8 cellular contexts compared by ENCODE assay signal in genomic region chr12:57936513-57936883, GRCh38. TPM values are rescaled to one million over a fixed set of nuclear protein-coding genes. Genes with fewer than 3 reads are reported as not detected.
DNase-seq lines count a peak whose midpoint lies in the region; ATAC-seq and TF ChIP-seq lines count a peak whose summit lies in the region.

No MANE protein-coding gene starts in this region.

- TF ChIP-seq CTCF in CD14-positive monocyte (IDR thresholded peaks at IDR 0.05) (no peak), dorsolateral prefrontal cortex (IDR thresholded peaks at IDR 0.05 in 54 of 56, conservative IDR thresholded peaks at IDR 0.05 in 2 of 56; ENCODE audit: low read depth in 1 of 56, partially characterized antibody in 56 of 56) (no peak), nephron progenitor cell (IDR thresholded peaks at IDR 0.05) (no peak)

- H3K79me2 ChIP-seq in Karpas-422 (ENCODE audit: low read length) = peaks cover 5% of the 10 kb centered on the region; the same call in 1 of the 2 replicates

- H3K4me3 Mint-ChIP-seq in CD14-positive monocyte (peak overlapping the region in 1 of 2 donors; percentile 71), nephron progenitor cell (peak overlapping the region; percentile 95)

- H3K4me1 ChIP-seq in Karpas-422 (ENCODE audit: low read length) (peaks cover 33% of the 10 kb centered on the region), aorta (ENCODE audit: control insufficient read depth in 1 of 2, insufficient read depth in 2 of 2, low read length in 2 of 2) (no peaks in the 10 kb centered on the region)

- peak overlapping the region; percentile 80 for H3K9ac ChIP-seq in Karpas-422 (ENCODE audit: low read length)

- H3K9me2 ChIP-seq in Karpas-422 (replicated peaks; ENCODE audit: insufficient read depth, low read length) = no peaks in the 10 kb centered on the region

- peak overlapping the region; percentile 90 for H3K4me2 ChIP-seq in Karpas-422 (ENCODE audit: low read depth, low read length, poor library complexity, severe bottlenecking)

- DNase-seq in CD14-positive monocyte (ENCODE audit: low spot score) = no peak
- DNase-seq in Karpas-422 = no peak
- no peak for DNase-seq in dorsolateral prefrontal cortex
- DNase-seq in nephron progenitor cell = no peak
- DNase-seq in aorta = no peak
- no peak for DNase-seq in stimulated activated CD4-positive, alpha-beta T cell treated with anti-CD3 and anti-CD28 coated beads, Interleukin-15, amount 100 ng/mL, for 24 hours

- peaks cover 0 to 1% (median 0%) of the 10 kb centered on the region in 7 donors for H3K9me3 Mint-ChIP-seq in CD14-positive monocyte
- H3K9me3 Mint-ChIP-seq in nephron progenitor cell = peaks cover 12% of the 10 kb centered on the region

- H4K20me1 ChIP-seq in Karpas-422 (ENCODE audit: insufficient read depth, low read depth, low read length) = no peaks in the 10 kb centered on the region

- H3K27me3 Mint-ChIP-seq in CD14-positive monocyte (ENCODE audit: low read depth in 3 of 3) (no peaks in the 10 kb centered on the region), nephron progenitor cell (ENCODE audit: low read depth, poor library complexity) (peaks cover 44% of the 10 kb centered on the region)

- H3K36me3 Mint-ChIP-seq in CD14-positive monocyte = no peaks in the 10 kb centered on the region
- H3K36me3 Mint-ChIP-seq in nephron progenitor cell (ENCODE audit: low read depth) = peaks cover 31% of the 10 kb centered on the region

- H3K9me3 ChIP-seq in Karpas-422 (ENCODE audit: low read length) (no peaks in the 10 kb centered on the region), aorta (ENCODE audit: control insufficient read depth, low read length) (no peaks in the 10 kb centered on the region)

- intact Hi-C loops in CD14-positive monocyte (cut with micrococcal nuclease) = loop anchor here in 1 of 2 donors (5.0 to 10.0 kb wide), 2 partner anchors 192 to 414 kb away; partner anchors contain the start of genes DDIT3, MBD6 and TSPAN31
- intact Hi-C loops in dorsolateral prefrontal cortex (cut with DNase I) = no loop called here
- intact Hi-C loops in aorta (cut with DNase I) = no loop called here

- ATAC-seq in HG03135 (IDR thresholded peaks at IDR 0.05; ENCODE audit: unreplicated experiment) (no peak), GM21786 (IDR thresholded peaks at IDR 0.05; ENCODE audit: unreplicated experiment) (no peak), aorta (ENCODE audit: low FRiP score) (no peak)

- H3K27me3 ChIP-seq in Karpas-422 (ENCODE audit: low read length) = no peaks in the 10 kb centered on the region
- no peaks in the 10 kb centered on the region for H3K27me3 ChIP-seq in dorsolateral prefrontal cortex
- no peaks in the 10 kb centered on the region for H3K27me3 ChIP-seq in aorta (ENCODE audit: control insufficient read depth in 1 of 2, insufficient read depth in 2 of 2, low read length in 1 of 2)

- H3K4me3 ChIP-seq in Karpas-422 (ENCODE audit: low read length) (peak overlapping the region; percentile 81), dorsolateral prefrontal cortex (peak overlapping the region; percentile 49 to 91 (median 75)), aorta (ENCODE audit: low read length in 2 of 2) (peak overlapping the region in 1 of 2 donors; percentile 85)

- peaks cover 56% of the 10 kb centered on the region for H3K4me1 Mint-ChIP-seq in CD14-positive monocyte
- peaks cover 33% of the 10 kb centered on the region for H3K4me1 Mint-ChIP-seq in nephron progenitor cell

- no peaks in the 10 kb centered on the region for H3K36me3 ChIP-seq in Karpas-422 (ENCODE audit: insufficient read depth, low read length)
- H3K36me3 ChIP-seq in aorta (ENCODE audit: control insufficient read depth in 1 of 2, insufficient read depth in 2 of 2, low read length in 1 of 2) = no peaks in the 10 kb centered on the region

- H3K27ac ChIP-seq in Karpas-422 (ENCODE audit: low read length) (peak overlapping the region; percentile 72; the same call in 1 of the 2 replicates), dorsolateral prefrontal cortex (peak overlapping the region in 46 of 59 donors; percentile 28 to 90 (median 76)), aorta (ENCODE audit: low read depth in 1 of 2, low read length in 2 of 2) (no peak overlapping the region)

- H2AFZ ChIP-seq in Karpas-422 (ENCODE audit: low read length) = no peak overlapping the region

- 48 to 83% methylated on average over 3 of the region's 3 CpGs for WGBS in aorta, 2 donors

- peak overlapping the region; percentile 43 to 99 (median 90) for H3K27ac Mint-ChIP-seq in CD14-positive monocyte
- H3K27ac Mint-ChIP-seq in nephron progenitor cell = no peak overlapping the region

RNA-seq across cellular contexts. Expression of gene ATP23, which starts 4.9 kb away (rescaled TPM):
- polyA plus RNA-seq in CD14-positive monocyte = 10 to 100 TPM; 24.8 to 27.5 TPM
- 13.1 and 36.3 TPM in 2 replicates for total RNA-seq in Karpas-422 (2014; rRNA removed; shearing (Covaris generic); ENCODE audit: low replicate concordance)
- total RNA-seq in dorsolateral prefrontal cortex = 10 to 100 TPM in 4 of 120 experiments, 1 to 10 TPM in 116; 2.6 to 12.1 (median 5.8) TPM
- 1 to 10 TPM; 3.9 to 5.4 TPM for total RNA-seq in aorta
- 10 to 100 TPM in 1 of 2 donors, 1 to 10 TPM in 1; 3.4 to 19.3 TPM for polyA plus RNA-seq in aorta

Comparison
In these comparisons a context has a peak if more than half of its experiments do, and no peak if none do; other contexts are left out.
1. H3K27ac ChIP-seq: peak in Karpas-422 (single experiment) and dorsolateral prefrontal cortex (46 of 59); none in aorta (0 of 2).